ENCODE assay signal across 10 cellular contexts in the genomic region with DNA sequence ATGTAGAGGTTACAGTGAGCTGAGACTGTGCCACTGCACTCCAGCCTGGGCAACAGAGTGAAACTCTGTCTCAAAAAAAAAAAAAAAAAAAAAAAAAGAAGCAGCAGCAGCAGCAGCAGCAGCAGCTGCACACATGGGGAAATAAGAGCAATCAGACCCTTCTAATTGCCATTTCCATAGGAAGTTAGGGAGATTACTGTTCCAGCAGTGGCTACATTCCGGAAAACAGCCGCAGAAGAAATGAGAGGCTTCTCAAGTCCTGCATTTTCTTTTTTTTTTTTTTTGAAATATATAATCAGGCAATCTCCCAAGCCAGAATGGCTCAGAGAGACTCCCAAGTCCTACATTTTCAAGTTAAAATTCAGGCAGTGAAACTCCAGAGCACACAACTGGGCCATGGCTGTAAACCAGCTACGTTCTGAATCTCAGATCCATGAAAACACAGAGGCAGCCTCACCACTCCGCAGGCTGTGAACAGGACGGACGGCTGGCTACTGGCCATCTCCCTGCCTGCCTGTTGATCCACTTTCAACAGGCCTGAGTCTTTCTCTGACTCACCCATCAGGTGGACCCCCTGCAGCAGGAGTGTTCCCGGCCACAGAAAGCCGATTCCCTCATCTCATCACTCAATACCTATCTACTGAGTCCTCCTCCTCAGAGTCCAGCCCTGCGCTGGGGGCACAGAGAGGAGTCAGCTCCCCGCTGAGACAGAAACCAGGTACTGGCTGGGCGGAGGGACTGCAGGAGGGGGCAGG. TPM values are rescaled to one million over a fixed set of nuclear protein-coding genes. Genes with fewer than 3 reads are reported as not detected.
DNase-seq lines count a peak whose midpoint lies in the region; ATAC-seq and TF ChIP-seq lines count a peak whose summit lies in the region.
"Had no signal": no experiment of that assay in that cellular context is flagged by ENCODE, and none has a peak within 500 bp of the region (broad histone marks: within the 10 kb centered on the region; RNA-seq: fewer than 3 reads in every experiment).

No MANE protein-coding gene starts in this region.

- peaks cover 18 to 23% (median 21%) of the 10 kb centered on the region in 3 donors for H3K36me3 ChIP-seq in skeletal muscle tissue (ENCODE audit: control insufficient read depth in 3 of 3, insufficient read depth in 3 of 3, low read length in 3 of 3)
- no peaks in the 10 kb centered on the region for H3K36me3 ChIP-seq in neural progenitor cell

- H3K27ac ChIP-seq in skeletal muscle tissue (ENCODE audit: low read depth, low read length) (no peak overlapping the region), neural progenitor cell (no peak overlapping the region)

- H3K4me1 ChIP-seq in skeletal muscle tissue (ENCODE audit: control insufficient read depth in 3 of 3, insufficient read depth in 3 of 3, low read length in 3 of 3) (peaks cover 0 to 11% (median 4%) of the 10 kb centered on the region in 3 donors), neural progenitor cell (no peaks in the 10 kb centered on the region)

- H3K27me3 Mint-ChIP-seq in neural progenitor cell (ENCODE audit: insufficient read depth, low read depth): peaks cover 2% of the 10 kb centered on the region
- H3K27me3 Mint-ChIP-seq: type B pancreatic cell had no signal

- H3K27ac Mint-ChIP-seq in neural progenitor cell: no peak overlapping the region
- H3K27ac Mint-ChIP-seq: type B pancreatic cell had no signal

- TF ChIP-seq CTCF in HFF-Myc (IDR thresholded peaks at IDR 0.05; ENCODE audit: low read depth, low read length, missing control alignments): no peak
- TF ChIP-seq CTCF in cardiac fibroblast (IDR thresholded peaks at IDR 0.05; ENCODE audit: low read depth, low read length): no peak
- TF ChIP-seq CTCF in neural progenitor cell (IDR thresholded peaks at IDR 0.05): no peak

- DNase-seq in HFF-Myc (ENCODE audit: extremely low read depth, low read depth) (peak; percentile 43), cardiac fibroblast (ENCODE audit: low read depth in 2 of 2) (peak; percentile 68 to 75), hippocampal formation (lab: John Stamatoyannopoulos, UW) (peak; percentile 18 to 34), mesenteric fat pad (ENCODE audit: low spot score) (no peak), neural progenitor cell (ENCODE audit: low spot score) (no peak)
- DNase-seq: T-helper 9 cell had no signal

- H3K4me3 Mint-ChIP-seq in neural progenitor cell: no peak overlapping the region
- H3K4me3 Mint-ChIP-seq: type B pancreatic cell had no signal

- ATAC-seq in GM18867 (IDR thresholded peaks at IDR 0.05; ENCODE audit: unreplicated experiment) (no peak), HG03571 (IDR thresholded peaks at IDR 0.05; ENCODE audit: unreplicated experiment) (no peak)

- H2AFZ ChIP-seq in neural progenitor cell (replicated peaks): no peak overlapping the region

- H3K9ac ChIP-seq in skeletal muscle tissue (ENCODE audit: low read depth in 1 of 3, low read length in 3 of 3): peak overlapping the region in 2 of 3 donors; percentile 21 to 33
- H3K9ac ChIP-seq in neural progenitor cell: no peak overlapping the region

- H3F3A ChIP-seq in neural progenitor cell (ENCODE audit: low read depth): no peaks in the 10 kb centered on the region

- H3K36me3 Mint-ChIP-seq in neural progenitor cell: peaks cover 10% of the 10 kb centered on the region
- H3K36me3 Mint-ChIP-seq: type B pancreatic cell had no signal

- H3K79me2 ChIP-seq in neural progenitor cell (ENCODE audit: low read depth): no peaks in the 10 kb centered on the region

- H3K9me3 Mint-ChIP-seq in neural progenitor cell: no peaks in the 10 kb centered on the region
- H3K9me3 Mint-ChIP-seq: type B pancreatic cell had no signal

- H3K27me3 ChIP-seq in skeletal muscle tissue (ENCODE audit: control insufficient read depth in 3 of 3, insufficient read depth in 3 of 3, low read length in 3 of 3) (no peaks in the 10 kb centered on the region), neural progenitor cell (no peaks in the 10 kb centered on the region)

- no peaks in the 10 kb centered on the region for H3K4me1 Mint-ChIP-seq in neural progenitor cell

- no peaks in the 10 kb centered on the region for H4K20me1 ChIP-seq in neural progenitor cell (ENCODE audit: low read depth)

- H3K4me3 ChIP-seq in HFF-Myc (replicated peaks; ENCODE audit: low read depth, low read length): no peak overlapping the region
- H3K4me3 ChIP-seq in cardiac fibroblast (replicated peaks in 1 of 2; ENCODE audit: low read depth in 2 of 2, low read length in 2 of 2): peak overlapping the region in 1 of 2 donors; percentile 8
- H3K4me3 ChIP-seq in skeletal muscle tissue (ENCODE audit: low read length in 3 of 3): peak overlapping the region in 1 of 3 donors; percentile 9
- no peak overlapping the region for H3K4me3 ChIP-seq in neural progenitor cell

- no peak overlapping the region for H3K4me2 ChIP-seq in neural progenitor cell

- H3K9me3 ChIP-seq in skeletal muscle tissue (ENCODE audit: control insufficient read depth in 3 of 3, low read length in 3 of 3): no peaks in the 10 kb centered on the region
- H3K9me3 ChIP-seq in neural progenitor cell (ENCODE audit: low read depth): no peaks in the 10 kb centered on the region

RNA-seq across cellular contexts. Expression of a gene that starts 15.0 kb away (rescaled TPM):
- total RNA-seq in skeletal muscle tissue (2.6 TPM), mesenteric fat pad (6.7 TPM), neural progenitor cell (ENCODE audit: low replicate concordance) (4.0 and 4.2 TPM in 2 replicates)

RNA-seq across cellular contexts. Expression of a gene that starts 36.6 kb away (rescaled TPM):
- 0.52 TPM for total RNA-seq in skeletal muscle tissue
- 1.2 TPM for total RNA-seq in mesenteric fat pad
- total RNA-seq in neural progenitor cell (ENCODE audit: low replicate concordance): 1.5 and 1.9 TPM in 2 replicates

RNA-seq across cellular contexts. Expression of a gene that starts 41.8 kb away (rescaled TPM):
- total RNA-seq in skeletal muscle tissue (6.8 TPM), mesenteric fat pad (17.7 TPM), neural progenitor cell (ENCODE audit: low replicate concordance) (23.4 and 33.4 TPM in 2 replicates)

RNA-seq across cellular contexts. Expression of a gene that starts 42.3 kb away (rescaled TPM):
- total RNA-seq in skeletal muscle tissue (11.5 TPM), mesenteric fat pad (21.6 TPM), neural progenitor cell (ENCODE audit: low replicate concordance) (9.4 and 9.9 TPM in 2 replicates)

Comparison
In these comparisons a context has a peak if more than half of its experiments do, and no peak if none do; other contexts are left out.
1. DNase-seq: peak in HFF-Myc (single experiment), cardiac fibroblast (2 of 2) and hippocampal formation (2 of 2); none in mesenteric fat pad (single experiment) and neural progenitor cell (single experiment).